16 cellular contexts compared by ENCODE assay signal in the genomic region with DNA sequence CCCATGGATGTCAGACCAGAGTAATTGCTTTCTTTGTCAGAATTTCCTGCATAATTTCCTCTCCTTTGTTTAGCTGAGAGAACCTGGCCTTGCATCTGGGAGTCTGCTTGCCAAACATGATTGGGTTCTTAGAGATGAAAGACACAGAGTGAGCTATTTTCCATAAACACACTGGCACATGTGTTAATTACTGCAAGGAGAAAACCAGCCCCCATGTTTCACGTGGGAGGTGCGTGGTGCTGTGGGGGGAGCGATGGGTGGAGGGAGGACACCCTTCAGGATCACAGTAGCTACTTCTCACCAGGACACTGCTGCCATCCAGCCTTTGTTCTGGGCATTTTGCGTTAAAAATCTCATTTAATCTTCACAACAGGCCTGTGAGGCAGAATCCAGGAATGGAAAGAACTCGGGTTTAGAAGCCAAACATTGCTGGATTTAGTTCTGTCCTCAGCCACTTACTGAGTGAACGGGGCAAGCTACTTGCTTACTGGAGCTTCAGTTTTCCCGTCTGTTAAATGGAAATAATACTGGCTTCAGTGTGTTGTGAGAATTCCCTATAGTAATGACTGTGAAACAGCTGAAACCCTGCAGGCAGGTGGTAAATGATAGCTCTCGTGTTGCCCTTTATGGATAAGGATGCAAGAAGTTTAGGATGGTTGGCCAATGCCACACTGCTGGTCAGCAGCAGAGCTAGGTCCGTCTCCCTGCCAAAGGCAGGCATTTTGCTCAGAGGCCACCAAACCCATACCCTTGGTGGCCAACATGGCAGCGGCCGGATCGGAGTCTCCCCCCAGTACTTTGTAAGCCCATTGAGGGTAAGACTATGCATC.
A peak's percentile ranks its signal among the peaks of the same experiment; 100 is the strongest.
DNase-seq lines count a peak whose midpoint lies in the region; ATAC-seq and TF ChIP-seq lines count a peak whose summit lies in the region.
"Had no signal": no experiment of that assay in that cellular context is flagged by ENCODE, and none has a peak within 500 bp of the region (broad histone marks: within the 10 kb centered on the region; RNA-seq: fewer than 3 reads in every experiment).

No MANE protein-coding gene starts in this region.

- peak in 1 of 5 donors; percentile 32 for DNase-seq in heart left ventricle
- no peak for DNase-seq in Right ventricle myocardium superior
- DNase-seq in NCI-H69 (lab: John Stamatoyannopoulos, UW) = peak; percentile 93
- peak; percentile 38 for DNase-seq in fibroblast of the aortic adventitia (ENCODE audit: low read depth)
- no peak for DNase-seq in type B pancreatic cell (ENCODE audit: extremely low spot score, unreplicated experiment)
- no peak for DNase-seq in SK-N-DZ (ENCODE audit: low spot score)
- DNase-seq in HK-2 (ENCODE audit: unreplicated experiment) = no peak
- DNase-seq: activated T-cell treated with anti-CD3 and anti-CD28 coated beads for 4 hours; Calu3; occipital lobe; stimulated activated CD4-positive, alpha-beta T cell treated with anti-CD3 and anti-CD28 coated beads, Interleukin-12 subunit alpha, Interleukin-12 subunit beta, amount 100 ng/mL, for 4 hours had no signal

- H3K27ac Mint-ChIP-seq in type B pancreatic cell = peak overlapping the region; percentile 34

- peaks cover 0 to 26% (median 7%) of the 10 kb centered on the region in 12 donors for H3K4me1 ChIP-seq in heart left ventricle
- H3K4me1 ChIP-seq: adrenal gland had no signal

- no peak for TF ChIP-seq POLR2A in heart left ventricle (IDR thresholded peaks at IDR 0.05)

- no peaks in the 10 kb centered on the region for H3K27me3 Mint-ChIP-seq in type B pancreatic cell

- 71 to 85% (median 77%) methylated on average over 12 of the region's 12 CpGs for WGBS in heart left ventricle, 4 donors

- H3K4me3 ChIP-seq in heart left ventricle (no peak overlapping the region), fibroblast of the aortic adventitia (ENCODE audit: low read depth, low read length) (no peak overlapping the region)
- H3K4me3 ChIP-seq: A549, adrenal gland, upper lobe of left lung had no signal

- H3K4me3 Mint-ChIP-seq in type B pancreatic cell = no peak overlapping the region

- H3K36me3 Mint-ChIP-seq in type B pancreatic cell = no peaks in the 10 kb centered on the region

- ATAC-seq in heart left ventricle (peak; percentile 22 to 67 (median 36)), Right ventricle myocardium superior (ENCODE audit: poor library complexity) (no peak), GM21576 (IDR thresholded peaks at IDR 0.05; ENCODE audit: unreplicated experiment) (no peak)
- ATAC-seq: A549; activated CD4-positive, CD25-positive, alpha-beta regulatory T cell treated with anti-CD3 and anti-CD28 coated beads, Interleukin-2, amount 50 U/mL, for 24 hours had no signal

- intact Hi-C loops in heart left ventricle (cut with DNase I) (loop anchor here in 1 of 10 donors (10.0 kb wide), 1 partner anchor 232 kb away; no protein-coding TSS in a partner anchor), Right ventricle myocardium superior (cut with DNase I) (no loop called here)

- no peaks in the 10 kb centered on the region for H3K9me3 Mint-ChIP-seq in type B pancreatic cell

- no peaks in the 10 kb centered on the region for H3K27me3 ChIP-seq in heart left ventricle
- H3K27me3 ChIP-seq: adrenal gland, upper lobe of left lung had no signal

- H3K27ac ChIP-seq in heart left ventricle = no peak overlapping the region
- H3K27ac ChIP-seq: adrenal gland had no signal

- H3K9me3 ChIP-seq in heart left ventricle = no peaks in the 10 kb centered on the region
- H3K9me3 ChIP-seq: A549, adrenal gland, upper lobe of left lung had no signal

- H3K36me3 ChIP-seq in heart left ventricle = no peaks in the 10 kb centered on the region
- H3K36me3 ChIP-seq: adrenal gland, upper lobe of left lung had no signal

- no peak for TF ChIP-seq CTCF in heart left ventricle (IDR thresholded peaks at IDR 0.05)
- TF ChIP-seq CTCF in fibroblast of the aortic adventitia (IDR thresholded peaks at IDR 0.05; ENCODE audit: insufficient read depth, low read length) = no peak
- TF ChIP-seq CTCF in type B pancreatic cell (conservative IDR thresholded peaks at IDR 0.05) = no peak

- H3K4me1 Mint-ChIP-seq in type B pancreatic cell (ENCODE audit: unreplicated experiment) = peaks cover 61% of the 10 kb centered on the region

Comparison
In these comparisons a context has a peak if more than half of its experiments do, and no peak if none do; other contexts are left out.
1. ATAC-seq: peak in heart left ventricle (4 of 4); none in Right ventricle myocardium superior (single experiment) and GM21576 (single experiment).
2. DNase-seq: peak in NCI-H69 (single experiment) and fibroblast of the aortic adventitia (single experiment); none in Right ventricle myocardium superior (single experiment), type B pancreatic cell (single experiment), SK-N-DZ (single experiment) and HK-2 (single experiment).